In the genomic region with DNA sequence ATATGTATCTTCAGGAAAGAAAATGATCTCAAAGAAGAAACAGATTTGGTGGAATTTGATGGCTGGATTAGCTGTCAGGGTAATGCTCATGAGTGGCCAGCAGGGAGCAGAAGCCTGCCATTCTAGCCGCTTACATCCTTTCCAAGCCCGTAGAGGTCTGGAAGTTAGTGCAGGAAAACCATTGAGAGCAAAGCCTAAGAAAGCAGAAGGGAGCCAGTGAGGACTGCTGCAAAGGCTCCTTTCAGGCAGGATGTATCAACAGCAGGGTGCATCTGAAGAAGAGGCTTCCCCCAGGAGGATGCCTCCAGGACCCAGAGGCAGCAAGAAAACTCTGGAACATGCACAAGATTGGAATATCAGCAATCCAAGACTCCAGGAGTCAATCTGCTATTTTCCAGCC, we compare ENCODE assay signal across 8 cellular contexts. TPM values are rescaled to one million over a fixed set of nuclear protein-coding genes. Genes with fewer than 3 reads are reported as not detected.
DNase-seq lines count a peak whose midpoint lies in the region; ATAC-seq and TF ChIP-seq lines count a peak whose summit lies in the region.

No MANE protein-coding gene starts in this region.

- TF ChIP-seq CTCF in OCI-LY1 (IDR thresholded peaks at IDR 0.05; ENCODE audit: low read length) (peak; percentile 85), adrenal gland (IDR thresholded peaks at IDR 0.05) (peak; percentile 87 to 96 (median 93)), heart left ventricle (IDR thresholded peaks at IDR 0.05) (peak; percentile 82 to 96 (median 90))

- H3K79me2 ChIP-seq in OCI-LY1 (ENCODE audit: insufficient read depth, low read length) = no peaks in the 10 kb centered on the region

- ATAC-seq in heart left ventricle (peak; percentile 51 to 96 (median 94)), HG02642 (IDR thresholded peaks at IDR 0.05; ENCODE audit: poor library complexity, unreplicated experiment) (no peak), HG03175 (IDR thresholded peaks at IDR 0.05; ENCODE audit: unreplicated experiment) (no peak)

- H4K20me1 ChIP-seq in OCI-LY1 (ENCODE audit: insufficient read depth, low read length) = no peaks in the 10 kb centered on the region

- no peaks in the 10 kb centered on the region for H3K9me2 ChIP-seq in OCI-LY1 (ENCODE audit: low read depth, low read length)

- no peak overlapping the region for H2AFZ ChIP-seq in OCI-LY1 (ENCODE audit: low read length)

- intact Hi-C loops in adrenal gland (cut with DNase I) (loop anchor here (2.0 to 5.0 kb wide), 2 partner anchors 499 to 500 kb away; no protein-coding TSS in a partner anchor), heart left ventricle (cut with DNase I) (loop anchor here (1.0 to 10.0 kb wide), 7 partner anchors 36 to 1126 kb away; no protein-coding TSS in a partner anchor), posterior cingulate gyrus (cut with DNase I) (loop anchor here (1.0 kb wide), 1 partner anchor 499 kb away; no protein-coding TSS in a partner anchor)

- no peaks in the 10 kb centered on the region for H3K36me3 ChIP-seq in OCI-LY1 (ENCODE audit: insufficient read depth, low read length)
- H3K36me3 ChIP-seq in adrenal gland (replicated peaks in 1 of 2) = no peaks in the 10 kb centered on the region
- no peaks in the 10 kb centered on the region for H3K36me3 ChIP-seq in heart left ventricle

- no peak overlapping the region for H3K9ac ChIP-seq in OCI-LY1 (ENCODE audit: low read length)

- H3K27me3 ChIP-seq in OCI-LY1 (ENCODE audit: insufficient read depth, low read length) (no peaks in the 10 kb centered on the region), adrenal gland (no peaks in the 10 kb centered on the region), heart left ventricle (no peaks in the 10 kb centered on the region)

- no peaks in the 10 kb centered on the region for H3K4me1 ChIP-seq in OCI-LY1 (ENCODE audit: insufficient read depth, low read length, severe bottlenecking)
- no peaks in the 10 kb centered on the region for H3K4me1 ChIP-seq in adrenal gland (replicated peaks in 1 of 2)
- H3K4me1 ChIP-seq in heart left ventricle = peaks cover 0 to 28% (median 4%) of the 10 kb centered on the region in 12 donors

- no peak overlapping the region for H3K4me2 ChIP-seq in OCI-LY1 (ENCODE audit: low read length)

- H3K9me3 ChIP-seq in OCI-LY1 (ENCODE audit: low read length) (no peaks in the 10 kb centered on the region), adrenal gland (replicated peaks in 1 of 3) (no peaks in the 10 kb centered on the region), heart left ventricle (no peaks in the 10 kb centered on the region)

- no peak overlapping the region for H3K27ac ChIP-seq in OCI-LY1 (ENCODE audit: low read depth, low read length, poor library complexity, severe bottlenecking)
- H3K27ac ChIP-seq in adrenal gland = no peak overlapping the region
- peak overlapping the region in 2 of 12 donors; percentile 16 to 35 for H3K27ac ChIP-seq in heart left ventricle

- H3K4me3 ChIP-seq in OCI-LY1 (ENCODE audit: low read depth, low read length, poor library complexity, severe bottlenecking) = no peak overlapping the region
- H3K4me3 ChIP-seq in adrenal gland = no peak overlapping the region
- no peak overlapping the region for H3K4me3 ChIP-seq in heart left ventricle

- WGBS in adrenal gland, 4 donors = 0 to 2% (median 1%) methylated on average over 2 of the region's 2 CpGs
- 0% methylated on average over 2 of the region's 2 CpGs for WGBS in heart left ventricle, 4 donors

- H3F3A ChIP-seq in OCI-LY1 (ENCODE audit: insufficient read depth, low read length) = no peaks in the 10 kb centered on the region

- DNase-seq in DMS79 treated with DMSO at 0.1 percent for 48 hours (lab: John Stamatoyannopoulos, UW) (peak; percentile 75), HPDE6-E6E7 (ENCODE audit: extremely low spot score) (peak; percentile 47), adrenal gland (peak; percentile 60 to 87 (median 77)), heart left ventricle (peak in 4 of 5 donors; percentile 63 to 79 (median 74)), posterior cingulate gyrus (peak in 8 of 10 donors; percentile 28 to 95 (median 66))

- TF ChIP-seq POLR2A in adrenal gland (IDR thresholded peaks at IDR 0.05) (no peak), heart left ventricle (IDR thresholded peaks at IDR 0.05) (no peak)

RNA-seq across cellular contexts. Expression of gene LBH, which starts 22.9 kb away (rescaled TPM):
- 10 to 100 TPM; 11.2 to 76.4 (median 16.1) TPM for total RNA-seq in adrenal gland
- polyA plus RNA-seq in adrenal gland = 10 to 100 TPM in 1 of 3 donors, 1 to 10 TPM in 2; 7.6 to 11.3 (median 8.2) TPM
- 100 to 1,000 TPM; 125 to 226 (median 169) TPM for total RNA-seq in heart left ventricle
- polyA plus RNA-seq in heart left ventricle = 100 to 1,000 TPM in 1 of 2 donors, 10 to 100 TPM in 1; 54.2 to 166 TPM

Comparison
In these comparisons a context has a peak if more than half of its experiments do, and no peak if none do; other contexts are left out.
1. ATAC-seq: peak in heart left ventricle (4 of 4); none in HG02642 (single experiment) and HG03175 (single experiment).
2. Peak in every context shown above with its lines, with median percentiles within 50 percentile points of each other: DNase-seq and CTCF ChIP-seq.